In genomic region chr4:176561368-176561767, GRCh38 we compare ENCODE assay signal across 26 cellular contexts.
"Had no signal": no experiment of that assay in that cellular context is flagged by ENCODE, and none has a peak within 500 bp of the region (broad histone marks: within the 10 kb centered on the region; RNA-seq: fewer than 3 reads in every experiment).

No MANE protein-coding gene starts in this region.

- H3K27me3 ChIP-seq: colonic mucosa, gastrocnemius medialis, neural progenitor cell, ovary, right lobe of liver, suprapubic skin, vagina had no signal

- H3K4me2 ChIP-seq: neural progenitor cell had no signal

- ATAC-seq: effector memory CD8-positive, alpha-beta T cell; gastrocnemius medialis; left cardiac atrium; left ventricle myocardium superior; lower lobe of right lung; mucosa of descending colon; natural killer cell treated with Interleukin-12 subunit alpha and Interleukin-12 subunit beta and Interleukin-15 and Interleukin-18, amount 100 ng/mL, for 72 hours; psoas muscle; right lobe of liver; stimulated activated naive CD8-positive, alpha-beta T cell treated with anti-CD3 and anti-CD28 coated beads, Interleukin-15, amount 100 ng/mL, for 72 hours had no signal

- H3K9me3 ChIP-seq: colonic mucosa, gastrocnemius medialis, lower lobe of right lung, mucosa of descending colon, ovary, psoas muscle, right lobe of liver, suprapubic skin, vagina had no signal

- H2AFZ ChIP-seq: neural progenitor cell had no signal

- H3K36me3 ChIP-seq: colonic mucosa, gastrocnemius medialis, lower lobe of right lung, neural progenitor cell, ovary, right lobe of liver, suprapubic skin, vagina had no signal

- H3K4me1 ChIP-seq: colonic mucosa, lower lobe of right lung, neural progenitor cell, right lobe of liver, suprapubic skin, vagina had no signal

- H3K27ac ChIP-seq: colonic mucosa, gastrocnemius medialis, lower lobe of right lung, neural progenitor cell, ovary, psoas muscle, right lobe of liver, suprapubic skin, vagina had no signal

- H3K4me3 ChIP-seq: colonic mucosa, gastrocnemius medialis, lower lobe of right lung, mucosa of descending colon, neural progenitor cell, ovary, psoas muscle, right lobe of liver, suprapubic skin, vagina had no signal

- H3K9ac ChIP-seq: neural progenitor cell had no signal

- DNase-seq: colonic mucosa; dermis blood vessel endothelial cell; effector memory CD8-positive, alpha-beta T cell; foreskin fibroblast; gastrocnemius medialis; head of caudate nucleus; left cardiac atrium; left ventricle myocardium superior; lower lobe of right lung; mucosa of descending colon; naive B cell; nucleus accumbens; ovary; posterior cingulate gyrus; psoas muscle; right lobe of liver; small intestine; stimulated activated CD4-positive, alpha-beta T cell treated with anti-CD3 and anti-CD28 coated beads, Interleukin-15, amount 100 ng/mL, for 24 hours; stimulated activated CD4-positive, alpha-beta T cell treated with anti-CD3 and anti-CD28 coated beads, Interleukin-2, amount 100 ng/mL, for 48 hours; stimulated activated naive CD4-positive, alpha-beta T cell; stimulated activated naive CD8-positive, alpha-beta T cell treated with anti-CD3 and anti-CD28 coated beads, Interleukin-15, amount 100 ng/mL, for 72 hours; trophoblast cell had no signal
